Comparison of ENCODE assay signal across 17 cellular contexts in the genomic region with DNA sequence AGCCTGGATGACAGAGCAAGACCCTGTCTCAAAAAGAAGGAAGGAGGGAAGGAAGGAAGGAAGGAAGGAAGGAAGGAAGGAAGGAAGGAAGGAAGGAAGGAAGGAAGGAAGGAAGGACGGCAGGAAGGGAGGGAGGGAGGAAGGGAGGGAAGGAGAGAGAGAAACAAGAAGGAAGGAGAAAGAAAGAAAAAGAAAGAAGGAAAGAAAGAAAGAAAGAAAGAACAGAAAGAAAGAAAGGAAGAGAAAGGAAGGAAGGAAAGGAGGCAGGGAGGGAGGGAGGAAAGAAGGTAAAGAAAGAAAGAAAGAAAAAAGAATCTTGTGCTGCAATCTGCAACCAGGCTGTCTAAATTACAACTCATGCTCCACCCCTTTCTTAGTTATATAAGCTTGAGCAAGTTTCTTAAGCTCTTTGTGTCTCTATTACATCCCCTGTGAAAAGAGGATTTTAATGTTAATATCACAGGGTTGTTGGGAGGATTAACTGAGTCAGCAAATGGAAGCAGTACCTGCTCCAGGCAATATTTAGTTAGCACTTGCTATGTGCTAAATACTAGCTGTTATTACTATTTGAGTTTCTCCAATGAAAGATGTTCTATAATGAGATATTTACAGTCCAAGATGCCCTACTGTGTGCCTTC.
A peak's percentile ranks its signal among the peaks of the same experiment; 100 is the strongest.
DNase-seq lines count a peak whose midpoint lies in the region; ATAC-seq, FAIRE-seq and TF ChIP-seq lines count a peak whose summit lies in the region.
"Had no signal": no experiment of that assay in that cellular context is flagged by ENCODE, and none has a peak within 500 bp of the region (broad histone marks: within the 10 kb centered on the region; RNA-seq: fewer than 3 reads in every experiment).

No MANE protein-coding gene starts in this region.

- H3K4me1 ChIP-seq in A549 (peaks cover 5% of the 10 kb centered on the region; the same call in 1 of the 3 replicates), HEK293 (ENCODE audit: control insufficient read depth, insufficient read depth, low read length) (no peaks in the 10 kb centered on the region), adipocyte (ENCODE audit: control insufficient read depth, insufficient read depth, low read length) (peaks cover 15% of the 10 kb centered on the region)
- H3K4me1 ChIP-seq: Caco-2, HAP-1 had no signal

- H3K27me3 ChIP-seq in adipocyte (replicated peaks; ENCODE audit: control insufficient read depth, insufficient read depth, low read length) = no peaks in the 10 kb centered on the region

- no peak for FAIRE-seq in A549 (lab: Jason Lieb, UNC)
- FAIRE-seq: D721Med, G401.6, GM12891, GM18507, HTR-8/SVneo had no signal

- POLR2A ChIA-PET in A549 (lab: Yijun Ruan, JAX) (no interaction called here), HEK293 (lab: Yijun Ruan, JAX) (no interaction called here)
- POLR2A ChIA-PET in activated CD8-positive, alpha-beta T cell treated with anti-CD3 and anti-CD28 coated beads, Interleukin-2, amount 10 ng/mL, durations not matched to agents 7 days and 5 days (lab: Charles Lee) = no interaction called here

- no peaks in the 10 kb centered on the region for H3K36me3 ChIP-seq in HEK293 (ENCODE audit: control insufficient read depth in 2 of 2, insufficient read depth in 1 of 2, low read length in 2 of 2)
- H3K36me3 ChIP-seq in adipocyte (ENCODE audit: control insufficient read depth, insufficient read depth, low read length, severe bottlenecking) = no peaks in the 10 kb centered on the region
- H3K36me3 ChIP-seq: HAP-1 had no signal

- no peak overlapping the region for H3K9ac ChIP-seq in adipocyte (ENCODE audit: low read length)
- H3K9ac ChIP-seq: GM23248 had no signal

- H3K9me3 ChIP-seq in A549 (no peaks in the 10 kb centered on the region), HEK293 (ENCODE audit: control insufficient read depth, insufficient read depth, low read depth, low read length) (no peaks in the 10 kb centered on the region), adipocyte (ENCODE audit: control insufficient read depth, low read length) (peaks cover 11% of the 10 kb centered on the region)
- H3K9me3 ChIP-seq: Caco-2, HAP-1 had no signal

- TF ChIP-seq EP300 in A549 (IDR thresholded peaks at IDR 0.05) = no peak

- no peak for DNase-seq in A549 (ENCODE audit: low read depth in 1 of 2, low spot score in 1 of 2)
- DNase-seq in adipocyte (ENCODE audit: low read depth) = peak; percentile 15
- no peak for DNase-seq in neural crest cell (ENCODE audit: low read depth, low spot score)
- no peak for DNase-seq in stimulated activated CD4-positive, alpha-beta T cell treated with anti-CD3 and anti-CD28 coated beads, Interleukin-2, amount 100 ng/mL, for 48 hours
- DNase-seq in activated CD8-positive, alpha-beta T cell treated with anti-CD3 and anti-CD28 coated beads, Interleukin-2, amount 10 ng/mL, durations not matched to agents 7 days and 5 days = no peak
- DNase-seq: AML-193; Caco-2; CD4-positive, alpha-beta T cell; GM23248 had no signal

- WGBS in A549 (ENCODE audit: missing lambda C conversion rate) = 43% methylated on average over 1 of the region's 1 CpG

- no peak overlapping the region for H3K4me3 Mint-ChIP-seq in neural crest cell
- H3K4me3 Mint-ChIP-seq in activated CD8-positive, alpha-beta T cell treated with anti-CD3 and anti-CD28 coated beads, Interleukin-2, amount 10 ng/mL, durations not matched to agents 7 days and 5 days = no peak overlapping the region
- H3K4me3 Mint-ChIP-seq: CD4-positive, alpha-beta T cell had no signal

- CTCF ChIA-PET in A549 (lab: Yijun Ruan, JAX) (no interaction called here), HEK293 (lab: Yijun Ruan, JAX) (no interaction called here)
- CTCF ChIA-PET in activated CD8-positive, alpha-beta T cell treated with anti-CD3 and anti-CD28 coated beads, Interleukin-2, amount 10 ng/mL, durations not matched to agents 7 days and 5 days (lab: Charles Lee) = no interaction called here

- peak overlapping the region; percentile 70 for H3K27ac Mint-ChIP-seq in neural crest cell (ENCODE audit: unreplicated experiment)
- H3K27ac Mint-ChIP-seq in activated CD8-positive, alpha-beta T cell treated with anti-CD3 and anti-CD28 coated beads, Interleukin-2, amount 10 ng/mL, durations not matched to agents 7 days and 5 days = no peak overlapping the region
- H3K27ac Mint-ChIP-seq: CD4-positive, alpha-beta T cell had no signal

- peaks cover 3% of the 10 kb centered on the region for H3K36me3 Mint-ChIP-seq in neural crest cell (ENCODE audit: low read depth)
- no peaks in the 10 kb centered on the region for H3K36me3 Mint-ChIP-seq in activated CD8-positive, alpha-beta T cell treated with anti-CD3 and anti-CD28 coated beads, Interleukin-2, amount 10 ng/mL, durations not matched to agents 7 days and 5 days (ENCODE audit: low read depth)

- no peak overlapping the region for H3K4me2 ChIP-seq in A549

- no peak for ATAC-seq in A549
- no peak for ATAC-seq in activated CD8-positive, alpha-beta T cell treated with anti-CD3 and anti-CD28 coated beads, Interleukin-2, amount 10 ng/mL, durations not matched to agents 7 days and 5 days

- TF ChIP-seq CTCF in A549 (IDR thresholded peaks at IDR 0.05) = no peak
- no peak for TF ChIP-seq CTCF in HEK293 (tag by site-specific recombination; IDR thresholded peaks at IDR 0.05)
- no peak for TF ChIP-seq CTCF in neural crest cell (conservative IDR thresholded peaks at IDR 0.05)

- no peaks in the 10 kb centered on the region for H3K27me3 Mint-ChIP-seq in neural crest cell (ENCODE audit: low read depth)
- H3K27me3 Mint-ChIP-seq in activated CD8-positive, alpha-beta T cell treated with anti-CD3 and anti-CD28 coated beads, Interleukin-2, amount 10 ng/mL, durations not matched to agents 7 days and 5 days (ENCODE audit: low read depth) = no peaks in the 10 kb centered on the region
- H3K27me3 Mint-ChIP-seq: CD4-positive, alpha-beta T cell had no signal

- no peak for TF ChIP-seq RAD21 in A549 (conservative IDR thresholded peaks at IDR 0.05 in 1 of 2, IDR thresholded peaks at IDR 0.05 in 1 of 2)

- peaks cover 20% of the 10 kb centered on the region for H3K4me1 Mint-ChIP-seq in neural crest cell
- H3K4me1 Mint-ChIP-seq in activated CD8-positive, alpha-beta T cell treated with anti-CD3 and anti-CD28 coated beads, Interleukin-2, amount 10 ng/mL, durations not matched to agents 7 days and 5 days (ENCODE audit: low read depth) = no peaks in the 10 kb centered on the region

- no peak overlapping the region for H3K27ac ChIP-seq in A549
- no peak overlapping the region for H3K27ac ChIP-seq in HEK293 (ENCODE audit: extremely low read depth, low read depth, low read length)
- H3K27ac ChIP-seq: C4-2B, GM23248 had no signal

- H3K4me3 ChIP-seq in A549 = no peak overlapping the region
- H3K4me3 ChIP-seq in HEK293 (ENCODE audit: low read depth, low read length) = no peak overlapping the region
- no peak overlapping the region for H3K4me3 ChIP-seq in adipocyte (ENCODE audit: low read length)
- H3K4me3 ChIP-seq: GM23248, HAP-1 had no signal

- H3K9me3 Mint-ChIP-seq in neural crest cell = peaks cover 3% of the 10 kb centered on the region
- H3K9me3 Mint-ChIP-seq in activated CD8-positive, alpha-beta T cell treated with anti-CD3 and anti-CD28 coated beads, Interleukin-2, amount 10 ng/mL, durations not matched to agents 7 days and 5 days (ENCODE audit: insufficient read depth) = peaks cover 10% of the 10 kb centered on the region

- no peak for TF ChIP-seq POLR2A in A549 (IDR thresholded peaks at IDR 0.05; ENCODE audit: low read length)

TF ChIP-seq in A549, 52 proteins besides CTCF, POLR2A, EP300 and RAD21:
- TF ChIP-seq MAFK (IDR thresholded peaks at IDR 0.05; ENCODE audit: partially characterized antibody) (peak; percentile 62), HOXB13 (CRISPR knock-in tag; IDR thresholded peaks at IDR 0.05; ENCODE audit: low read depth) (no peak)

TF ChIP-seq in HEK293, 187 proteins besides CTCF, POLR2A, EP300 and RAD21:
- TF ChIP-seq ZNF366 (tag by site-specific recombination; conservative IDR thresholded peaks at IDR 0.05) = peak; percentile 54
- no peak for TF ChIP-seq ZNF48 (tag by site-specific recombination; IDR thresholded peaks at IDR 0.05)
